24 cellular contexts compared by ENCODE assay signal in genomic region chr6:116444991-116445566, GRCh38. TPM values are rescaled to one million over a fixed set of nuclear protein-coding genes. Genes with fewer than 3 reads are reported as not detected.
DNase-seq lines count a peak whose midpoint lies in the region; ATAC-seq, FAIRE-seq and TF ChIP-seq lines count a peak whose summit lies in the region.
"Had no signal": no experiment of that assay in that cellular context is flagged by ENCODE, and none has a peak within 500 bp of the region (broad histone marks: within the 10 kb centered on the region; RNA-seq: fewer than 3 reads in every experiment).

No MANE protein-coding gene starts in this region.

- ATAC-seq in natural killer cell treated with Interleukin-12 subunit alpha and Interleukin-12 subunit beta and Interleukin-15 and Interleukin-18, amount 100 ng/mL, for 72 hours, result peak; percentile 41 to 63
- ATAC-seq in HG02973 (IDR thresholded peaks at IDR 0.05; ENCODE audit: unreplicated experiment) (no peak), GM18870 (IDR thresholded peaks at IDR 0.05; ENCODE audit: unreplicated experiment) (no peak), foreskin keratinocyte (no peak)
- ATAC-seq: activated CD4-positive, alpha-beta T cell treated with anti-CD3 and anti-CD28 coated beads for 36 hours; PC-3 had no signal

- H3K4me3 ChIP-seq in HEK293 (ENCODE audit: low read depth, low read length), result no peak overlapping the region
- H3K4me3 ChIP-seq in bronchial epithelial cell (ENCODE audit: low read depth, low read length), result no peak overlapping the region
- H3K4me3 ChIP-seq: HAP-1, lung, spleen, tibial nerve had no signal

- H3K9me3 ChIP-seq in HEK293 (ENCODE audit: control insufficient read depth, insufficient read depth, low read depth, low read length), result no peaks in the 10 kb centered on the region
- H3K9me3 ChIP-seq: HAP-1, spleen, tibial nerve had no signal

- peak overlapping the region; percentile 6 for H3K4me3 Mint-ChIP-seq in natural killer cell treated with Interleukin-12 subunit alpha and Interleukin-12 subunit beta and Interleukin-15 and Interleukin-18, amount 100 ng/mL, for 72 hours
- H3K4me3 Mint-ChIP-seq: activated CD4-positive, alpha-beta T cell treated with anti-CD3 and anti-CD28 coated beads for 36 hours; nephron had no signal

- DNase-seq in NCI-H2196 (lab: John Stamatoyannopoulos, UW; ENCODE audit: unreplicated experiment) (peak; percentile 25), NCI-H2196 treated with DMSO at 0.1 percent for 48 hours (lab: John Stamatoyannopoulos, UW; ENCODE audit: unreplicated experiment) (no peak), bronchial epithelial cell (ENCODE audit: low read depth) (no peak), foreskin keratinocyte (no peak)
- DNase-seq in natural killer cell treated with Interleukin-12 subunit alpha and Interleukin-12 subunit beta and Interleukin-15 and Interleukin-18, amount 100 ng/mL, for 72 hours (ENCODE audit: low spot score), result no peak
- DNase-seq: activated CD4-positive, alpha-beta T cell treated with anti-CD3 and anti-CD28 coated beads for 36 hours; activated naive CD4-positive, alpha-beta T cell treated with anti-CD3 and anti-CD28 coated beads, Interleukin-2, amount 50 U/mL, for 16 hours; activated T-cell treated with anti-CD3 and anti-CD28 coated beads, Interleukin-2, amount 50 U/mL, for 1 hour; C1 segment of cervical spinal cord; cortex of kidney; glutamatergic neuron; NCI-H146; NCI-H446 treated with DMSO at 0.1 percent for 48 hours; PC-3; spleen had no signal

- H3K36me3 Mint-ChIP-seq in natural killer cell treated with Interleukin-12 subunit alpha and Interleukin-12 subunit beta and Interleukin-15 and Interleukin-18, amount 100 ng/mL, for 72 hours, result peaks cover 2% of the 10 kb centered on the region

- H3K4me1 ChIP-seq in HEK293 (ENCODE audit: control insufficient read depth, insufficient read depth, low read length), result peaks cover 14% of the 10 kb centered on the region
- H3K4me1 ChIP-seq in foreskin keratinocyte, result peaks cover 11% of the 10 kb centered on the region
- H3K4me1 ChIP-seq: HAP-1 had no signal

- peaks cover 40 to 51% of the 10 kb centered on the region in 2 donors for H3K4me1 Mint-ChIP-seq in natural killer cell treated with Interleukin-12 subunit alpha and Interleukin-12 subunit beta and Interleukin-15 and Interleukin-18, amount 100 ng/mL, for 72 hours (ENCODE audit: low read depth in 2 of 2)

- CTCF ChIA-PET in HEK293 (lab: Yijun Ruan, JAX), result interaction anchor here (0.6 to 6.8 kb wide), 21 partner anchors 12 to 623 kb away, joined by 3 to 47 read pairs (median 3); partner anchors contain the start of genes CALHM5 and TSPYL1

- H3K9me3 Mint-ChIP-seq in natural killer cell treated with Interleukin-12 subunit alpha and Interleukin-12 subunit beta and Interleukin-15 and Interleukin-18, amount 100 ng/mL, for 72 hours, result no peaks in the 10 kb centered on the region
- H3K9me3 Mint-ChIP-seq: nephron had no signal

- TF ChIP-seq CTCF in HEK293 (tag by site-specific recombination; IDR thresholded peaks at IDR 0.05) (no peak), bronchial epithelial cell (IDR thresholded peaks at IDR 0.05; ENCODE audit: insufficient read depth, low read length, severe bottlenecking) (no peak), foreskin keratinocyte (conservative IDR thresholded peaks at IDR 0.05) (no peak)

- no peaks in the 10 kb centered on the region for H3K27me3 ChIP-seq in bronchial epithelial cell (ENCODE audit: control insufficient read depth, insufficient read depth, low read length)
- H3K27me3 ChIP-seq in foreskin keratinocyte, result no peaks in the 10 kb centered on the region
- H3K27me3 ChIP-seq: spleen, tibial nerve had no signal

- peak; percentile 84 for FAIRE-seq in bronchial epithelial cell (lab: Jason Lieb, UNC)

- H3K27ac Mint-ChIP-seq in natural killer cell treated with Interleukin-12 subunit alpha and Interleukin-12 subunit beta and Interleukin-15 and Interleukin-18, amount 100 ng/mL, for 72 hours, result peak overlapping the region in 1 of 2 donors; percentile 64
- H3K27ac Mint-ChIP-seq: activated CD4-positive, alpha-beta T cell treated with anti-CD3 and anti-CD28 coated beads for 36 hours; nephron; progenitor cell of endocrine pancreas had no signal

- no peak overlapping the region for H3K27ac ChIP-seq in HEK293 (ENCODE audit: extremely low read depth, low read depth, low read length)
- no peak overlapping the region for H3K27ac ChIP-seq in foreskin keratinocyte
- H3K27ac ChIP-seq: 22Rv1 had no signal

- H3K27me3 Mint-ChIP-seq in natural killer cell treated with Interleukin-12 subunit alpha and Interleukin-12 subunit beta and Interleukin-15 and Interleukin-18, amount 100 ng/mL, for 72 hours, result peaks cover 10 to 12% of the 10 kb centered on the region in 2 donors
- H3K27me3 Mint-ChIP-seq: progenitor cell of endocrine pancreas had no signal

- POLR2A ChIA-PET in HEK293 (lab: Yijun Ruan, JAX), result no interaction called here

- no peaks in the 10 kb centered on the region for H3K36me3 ChIP-seq in HEK293 (ENCODE audit: control insufficient read depth in 2 of 2, insufficient read depth in 1 of 2, low read length in 2 of 2)
- H3K36me3 ChIP-seq in bronchial epithelial cell (ENCODE audit: control insufficient read depth, insufficient read depth, low read length), result no peaks in the 10 kb centered on the region
- H3K36me3 ChIP-seq: HAP-1, spleen, tibial nerve had no signal

TF ChIP-seq in HEK293, 187 proteins besides CTCF, POLR2A, EP300 and RAD21:
- TF ChIP-seq PRDM10 (tag by site-specific recombination; IDR thresholded peaks at IDR 0.05) (no peak), SCRT2 (tag by site-specific recombination; IDR thresholded peaks at IDR 0.05) (peak; percentile 87)

RNA-seq across cellular contexts. Expression of gene CALHM6, which starts 16.1 kb away (rescaled TPM):
- total RNA-seq in bronchial epithelial cell (0.64 and 0.79 TPM in 2 replicates), foreskin keratinocyte (3.0 and 3.2 TPM in 2 replicates)
- total RNA-seq in natural killer cell treated with Interleukin-12 subunit alpha and Interleukin-12 subunit beta and Interleukin-15 and Interleukin-18, amount 100 ng/mL, for 72 hours, result 1 to 10 TPM; 8.0 to 9.6 TPM
- polyA plus RNA-seq in foreskin keratinocyte, result 4.0 and 4.6 TPM in 2 replicates
- total RNA-seq: PC-3 had no signal

Comparison
In these comparisons a context has a peak if more than half of its experiments do, and no peak if none do; other contexts are left out.
1. ATAC-seq: peak in natural killer cell treated with Interleukin-12 subunit alpha and Interleukin-12 subunit beta and Interleukin-15 and Interleukin-18, amount 100 ng/mL, for 72 hours (2 of 2); none in HG02973 (single experiment), GM18870 (single experiment) and foreskin keratinocyte (single experiment).